Comparison of ENCODE assay signal across 6 cellular contexts in the genomic region with DNA sequence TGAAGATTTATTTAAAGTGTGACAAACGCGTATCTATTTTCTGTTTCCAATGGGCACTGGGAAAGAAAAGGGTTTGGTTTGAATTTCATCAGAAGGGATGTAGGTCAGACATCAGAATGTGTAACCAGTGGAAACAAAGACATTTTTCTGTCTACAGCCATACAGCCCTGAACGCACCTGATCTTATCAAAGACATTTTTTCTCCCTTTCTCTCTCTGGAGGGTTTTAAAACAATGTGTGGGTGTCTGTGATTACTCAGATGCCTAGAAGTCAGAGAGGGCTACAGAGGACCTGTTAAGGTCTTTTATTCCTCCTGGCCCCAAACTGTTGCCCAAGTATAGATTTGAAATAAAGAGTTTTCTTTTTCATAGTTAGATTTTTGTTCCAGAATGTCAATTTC.
DNase-seq lines count a peak whose midpoint lies in the region; ATAC-seq, FAIRE-seq and TF ChIP-seq lines count a peak whose summit lies in the region.
"Not testable (repeated sequence)": the region's sequence is repeated elsewhere in the genome, so short reads cannot be mapped to it uniquely, and the experiment has no call there.

No MANE protein-coding gene starts in this region.

- H3K18ac ChIP-seq in mesendoderm (ENCODE audit: low read length): not testable (repeated sequence)

- H3K79me1 ChIP-seq in mesendoderm (ENCODE audit: low read length): not testable (repeated sequence)

- H2BK5ac ChIP-seq in mesendoderm (ENCODE audit: low read length): not testable (repeated sequence)

- FAIRE-seq in astrocyte (lab: Jason Lieb, UNC): not testable (repeated sequence)

- H2AK5ac ChIP-seq in mesendoderm (ENCODE audit: low read length): not testable (repeated sequence)

- ATAC-seq in activated CD4-positive, CD25-positive, alpha-beta regulatory T cell treated with anti-CD3 and anti-CD28 coated beads, Interleukin-2, amount 50 U/mL, for 24 hours: peak; percentile 56
- ATAC-seq in activated T-cell treated with anti-CD3 and anti-CD28 coated beads, Interleukin-2, amount 50 U/mL, for 4 hours: peak; percentile 32 to 54
- peak; percentile 46 for ATAC-seq in stimulated activated effector memory CD8-positive, alpha-beta T cell treated with anti-CD3 and anti-CD28 coated beads, Interleukin-12 subunit alpha, Interleukin-12 subunit beta, amount 100 ng/mL, for 72 hours

- not testable (repeated sequence) for H3K56ac ChIP-seq in mesendoderm (ENCODE audit: low read length)

- not testable (repeated sequence) for H3K27me3 Mint-ChIP-seq in activated T-cell treated with anti-CD3 and anti-CD28 coated beads, Interleukin-2, amount 50 U/mL, for 4 hours (ENCODE audit: low read depth); activated T-helper 2 cell treated with anti-CD3 and anti-CD28 coated beads, Interferon-gamma antibody, Interleukin-2, Interleukin-4, amounts not matched to agents 10 μg/mL and 5 μg/mL and 100 μg/mL, durations not matched to agents 14 hours and 24 hours and 36 hours (ENCODE audit: low read depth); astrocyte (ENCODE audit: low read depth, unreplicated experiment)

- not testable (repeated sequence) for H3K27me3 ChIP-seq in astrocyte (ENCODE audit: insufficient read depth, low read length); mesendoderm (ENCODE audit: insufficient read depth, low read length, poor library complexity)

- H4K5ac ChIP-seq in mesendoderm (ENCODE audit: low read length): not testable (repeated sequence)

- not testable (repeated sequence) for H2BK15ac ChIP-seq in mesendoderm (replicated peaks; ENCODE audit: low read depth)

- not testable (repeated sequence) for H3K36me3 ChIP-seq in astrocyte (ENCODE audit: insufficient read depth, low read length); mesendoderm (ENCODE audit: control insufficient read depth, insufficient read depth, low read length)

- not testable (repeated sequence) for DNase-seq in activated T-cell treated with anti-CD3 and anti-CD28 coated beads, Interleukin-2, amount 50 U/mL, for 4 hours; activated T-helper 2 cell treated with anti-CD3 and anti-CD28 coated beads, Interferon-gamma antibody, Interleukin-2, Interleukin-4, amounts not matched to agents 10 μg/mL and 5 μg/mL and 100 μg/mL, durations not matched to agents 14 hours and 24 hours and 36 hours (ENCODE audit: low spot score); astrocyte (ENCODE audit: low read depth); stimulated activated effector memory CD8-positive, alpha-beta T cell treated with anti-CD3 and anti-CD28 coated beads, Interleukin-12 subunit alpha, Interleukin-12 subunit beta, amount 100 ng/mL, for 72 hours (ENCODE audit: low spot score in 2 of 2)
- DNase-seq in mesendoderm: peak; percentile 2

- not testable (repeated sequence) for H3K4me1 ChIP-seq in astrocyte (ENCODE audit: insufficient read depth, low read length); mesendoderm (ENCODE audit: control insufficient read depth, low read depth, low read length)

- H4K20me1 ChIP-seq in astrocyte (ENCODE audit: insufficient read depth, low read length): not testable (repeated sequence)

- not testable (repeated sequence) for H3K4me3 Mint-ChIP-seq in activated T-cell treated with anti-CD3 and anti-CD28 coated beads, Interleukin-2, amount 50 U/mL, for 4 hours; activated T-helper 2 cell treated with anti-CD3 and anti-CD28 coated beads, Interferon-gamma antibody, Interleukin-2, Interleukin-4, amounts not matched to agents 10 μg/mL and 5 μg/mL and 100 μg/mL, durations not matched to agents 14 hours and 24 hours and 36 hours (ENCODE audit: low read depth); astrocyte (ENCODE audit: unreplicated experiment); stimulated activated effector memory CD8-positive, alpha-beta T cell treated with anti-CD3 and anti-CD28 coated beads, Interleukin-12 subunit alpha, Interleukin-12 subunit beta, amount 100 ng/mL, for 72 hours

- not testable (repeated sequence) for H3K9me3 Mint-ChIP-seq in activated T-cell treated with anti-CD3 and anti-CD28 coated beads, Interleukin-2, amount 50 U/mL, for 4 hours; activated T-helper 2 cell treated with anti-CD3 and anti-CD28 coated beads, Interferon-gamma antibody, Interleukin-2, Interleukin-4, amounts not matched to agents 10 μg/mL and 5 μg/mL and 100 μg/mL, durations not matched to agents 14 hours and 24 hours and 36 hours; astrocyte (ENCODE audit: unreplicated experiment); stimulated activated effector memory CD8-positive, alpha-beta T cell treated with anti-CD3 and anti-CD28 coated beads, Interleukin-12 subunit alpha, Interleukin-12 subunit beta, amount 100 ng/mL, for 72 hours

- H3K9ac ChIP-seq in astrocyte (ENCODE audit: low read length); mesendoderm (ENCODE audit: low read length): not testable (repeated sequence)

- no CpG with 5 or more reads among the region's 3 CpGs for WGBS in mesendoderm (ENCODE audit: extremely low coverage, insufficient coverage, low lambda C conversion rate)

- H3K23ac ChIP-seq in mesendoderm (ENCODE audit: low read length): not testable (repeated sequence)

- not testable (repeated sequence) for H3K36me3 Mint-ChIP-seq in activated T-cell treated with anti-CD3 and anti-CD28 coated beads, Interleukin-2, amount 50 U/mL, for 4 hours (ENCODE audit: insufficient read depth); activated T-helper 2 cell treated with anti-CD3 and anti-CD28 coated beads, Interferon-gamma antibody, Interleukin-2, Interleukin-4, amounts not matched to agents 10 μg/mL and 5 μg/mL and 100 μg/mL, durations not matched to agents 14 hours and 24 hours and 36 hours (ENCODE audit: low read depth); astrocyte (ENCODE audit: low read depth, unreplicated experiment); stimulated activated effector memory CD8-positive, alpha-beta T cell treated with anti-CD3 and anti-CD28 coated beads, Interleukin-12 subunit alpha, Interleukin-12 subunit beta, amount 100 ng/mL, for 72 hours

- not testable (repeated sequence) for H3K27ac ChIP-seq in astrocyte (ENCODE audit: low read depth, low read length); mesendoderm (ENCODE audit: low read depth, low read length)

- H4K8ac ChIP-seq in mesendoderm (ENCODE audit: low read depth, low read length): not testable (repeated sequence)

- not testable (repeated sequence) for H3K9me3 ChIP-seq in astrocyte (ENCODE audit: insufficient read depth, low read depth, low read length)

- H2AFZ ChIP-seq in astrocyte (ENCODE audit: low read depth, low read length): not testable (repeated sequence)

- H3K4ac ChIP-seq in mesendoderm (ENCODE audit: low read depth, low read length): not testable (repeated sequence)

- intact Hi-C loops in activated T-helper 2 cell treated with anti-CD3 and anti-CD28 coated beads, Interferon-gamma antibody, Interleukin-2, Interleukin-4, amounts not matched to agents 10 μg/mL and 5 μg/mL and 100 μg/mL, durations not matched to agents 14 hours and 24 hours and 36 hours (cut with micrococcal nuclease): not testable (repeated sequence)

- peak overlapping the region; percentile 53 for H3K27ac Mint-ChIP-seq in activated T-helper 2 cell treated with anti-CD3 and anti-CD28 coated beads, Interferon-gamma antibody, Interleukin-2, Interleukin-4, amounts not matched to agents 10 μg/mL and 5 μg/mL and 100 μg/mL, durations not matched to agents 14 hours and 24 hours and 36 hours
- H3K27ac Mint-ChIP-seq in astrocyte (ENCODE audit: unreplicated experiment): peak overlapping the region; percentile 87
- H3K27ac Mint-ChIP-seq in stimulated activated effector memory CD8-positive, alpha-beta T cell treated with anti-CD3 and anti-CD28 coated beads, Interleukin-12 subunit alpha, Interleukin-12 subunit beta, amount 100 ng/mL, for 72 hours: not testable (repeated sequence)

- not testable (repeated sequence) for H2BK120ac ChIP-seq in mesendoderm (ENCODE audit: low read depth, low read length)

- H3K4me1 Mint-ChIP-seq in activated T-cell treated with anti-CD3 and anti-CD28 coated beads, Interleukin-2, amount 50 U/mL, for 4 hours (ENCODE audit: low read depth): not testable (repeated sequence)
- H3K4me1 Mint-ChIP-seq in activated T-helper 2 cell treated with anti-CD3 and anti-CD28 coated beads, Interferon-gamma antibody, Interleukin-2, Interleukin-4, amounts not matched to agents 10 μg/mL and 5 μg/mL and 100 μg/mL, durations not matched to agents 14 hours and 24 hours and 36 hours (ENCODE audit: low read depth): peaks cover 13% of the 10 kb centered on the region
- peaks cover 26% of the 10 kb centered on the region for H3K4me1 Mint-ChIP-seq in astrocyte (ENCODE audit: low read depth, unreplicated experiment)
- peaks cover 13% of the 10 kb centered on the region for H3K4me1 Mint-ChIP-seq in stimulated activated effector memory CD8-positive, alpha-beta T cell treated with anti-CD3 and anti-CD28 coated beads, Interleukin-12 subunit alpha, Interleukin-12 subunit beta, amount 100 ng/mL, for 72 hours

- not testable (repeated sequence) for H3K4me2 ChIP-seq in astrocyte (ENCODE audit: low read length); mesendoderm (ENCODE audit: low read length)

- H3K79me2 ChIP-seq in astrocyte (ENCODE audit: insufficient read depth, low read length); mesendoderm (ENCODE audit: control insufficient read depth, insufficient read depth, low read length): not testable (repeated sequence)

- not testable (repeated sequence) for H3K4me3 ChIP-seq in astrocyte (ENCODE audit: insufficient read depth, low read depth, low read length); mesendoderm (ENCODE audit: low read length)

- TF ChIP-seq CTCF in astrocyte (IDR thresholded peaks at IDR 0.05; ENCODE audit: insufficient read depth, low read depth, low read length): not testable (repeated sequence)
